ENCODE assay signal across 8 cellular contexts in the genomic region with DNA sequence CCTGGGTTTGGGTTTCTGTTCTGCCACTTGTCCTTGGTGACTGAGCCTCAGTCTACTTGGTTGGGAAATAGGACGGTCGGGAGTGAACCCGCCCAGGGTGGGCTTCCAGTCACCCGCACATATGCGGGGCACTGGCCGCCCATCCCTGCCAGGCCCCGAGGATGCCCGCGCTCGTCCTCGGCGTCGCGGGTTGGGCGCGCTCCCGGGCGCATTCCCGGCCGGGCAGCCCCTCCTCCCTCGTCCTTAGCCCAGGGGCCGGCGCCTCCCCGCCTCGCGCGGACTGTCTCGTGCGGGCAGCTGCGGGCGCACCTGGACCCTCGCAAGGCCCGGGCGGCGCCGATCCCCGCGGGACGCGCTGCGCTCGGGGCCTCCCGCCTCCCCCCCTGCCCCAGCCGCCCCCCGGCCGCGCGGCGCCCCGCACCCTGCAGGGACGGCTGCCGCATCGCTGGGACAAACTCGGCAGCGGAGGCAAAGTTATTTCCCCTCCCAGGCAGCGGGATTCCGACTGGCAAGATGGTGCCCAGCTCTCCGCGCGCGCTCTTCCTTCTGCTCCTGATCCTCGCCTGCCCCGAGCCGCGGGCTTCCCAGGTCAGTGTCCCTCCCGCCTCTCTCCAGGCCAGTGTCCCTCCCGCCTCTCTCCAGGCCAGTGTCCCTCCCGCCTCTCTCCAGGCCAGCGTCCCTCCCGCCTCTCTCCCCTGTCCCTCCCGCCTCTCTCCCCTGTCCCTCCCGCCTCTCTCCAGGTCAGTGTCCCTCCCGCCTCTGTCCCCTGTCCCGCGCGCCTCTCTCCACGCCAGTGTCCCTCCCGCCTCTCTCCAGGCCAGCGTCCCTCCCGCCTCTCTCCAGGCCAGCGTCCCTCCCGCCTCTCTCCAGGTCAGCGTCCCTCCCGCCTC. TPM values are rescaled to one million over a fixed set of nuclear protein-coding genes. Genes with fewer than 3 reads are reported as not detected.
DNase-seq lines count a peak whose midpoint lies in the region; ATAC-seq, FAIRE-seq and TF ChIP-seq lines count a peak whose summit lies in the region.

A gene with protein sequence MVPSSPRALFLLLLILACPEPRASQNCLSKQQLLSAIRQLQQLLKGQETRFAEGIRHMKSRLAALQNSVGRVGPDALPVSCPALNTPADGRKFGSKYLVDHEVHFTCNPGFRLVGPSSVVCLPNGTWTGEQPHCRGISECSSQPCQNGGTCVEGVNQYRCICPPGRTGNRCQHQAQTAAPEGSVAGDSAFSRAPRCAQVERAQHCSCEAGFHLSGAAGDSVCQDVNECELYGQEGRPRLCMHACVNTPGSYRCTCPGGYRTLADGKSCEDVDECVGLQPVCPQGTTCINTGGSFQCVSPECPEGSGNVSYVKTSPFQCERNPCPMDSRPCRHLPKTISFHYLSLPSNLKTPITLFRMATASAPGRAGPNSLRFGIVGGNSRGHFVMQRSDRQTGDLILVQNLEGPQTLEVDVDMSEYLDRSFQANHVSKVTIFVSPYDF (plus strand): TSS at position 243 of the 890 bp plus-strand sequence. CDS start 271 bp downstream, at position 514.

- no peaks in the 10 kb centered on the region for H3K79me2 ChIP-seq in K562 (ENCODE audit: control insufficient read depth, insufficient read depth, low read length)

- peaks cover 4% of the 10 kb centered on the region for H3K4me1 ChIP-seq in CD8-positive, alpha-beta T cell (ENCODE audit: insufficient read depth, low read length)
- H3K4me1 ChIP-seq in K562 (replicated peaks in 1 of 2; ENCODE audit: control insufficient read depth in 2 of 2, insufficient read depth in 2 of 2, low read length in 2 of 2) (peaks cover 0 to 10% of the 10 kb centered on the region in 2 experiments; a peak in 3 of 5 replicates), left lung (peaks cover 0 to 11% of the 10 kb centered on the region in 2 donors), thoracic aorta (ENCODE audit: control insufficient read depth in 1 of 2, low read depth in 2 of 2) (peaks cover 0 to 8% of the 10 kb centered on the region in 2 donors)

- H3K36me3 ChIP-seq in CD8-positive, alpha-beta T cell (ENCODE audit: insufficient read depth, low read length) = no peaks in the 10 kb centered on the region
- H3K36me3 ChIP-seq in K562 (ENCODE audit: control insufficient read depth, insufficient read depth, low read length) (no peaks in the 10 kb centered on the region), left lung (no peaks in the 10 kb centered on the region), thoracic aorta (no peaks in the 10 kb centered on the region)

- H3K27ac ChIP-seq in CD8-positive, alpha-beta T cell (ENCODE audit: low read depth, low read length) = no peak within 1 kb of the TSS
- H3K27ac ChIP-seq in K562 (ENCODE audit: extremely low read depth, low read depth, low read length) (no peak within 1 kb of the TSS), left lung (no peak within 1 kb of the TSS), thoracic aorta (peak within 1 kb of the TSS in 1 of 2 donors; percentile 41)

- H3K4me3 Mint-ChIP-seq in CD8-positive, alpha-beta T cell = peak within 1 kb of the TSS; percentile 75

- POLR2A ChIA-PET in CD8-positive, alpha-beta T cell (lab: Charles Lee) = no interaction called here
- POLR2A ChIA-PET in K562 (lab: Yijun Ruan, JAX) = interaction anchor here (1.0 kb wide), 1 partner anchor 117 kb away, joined by 3 read pairs; the partner anchor contains the start of gene ZC3H8

- no peak for TF ChIP-seq EP300 in K562 (IDR thresholded peaks at IDR 0.05; ENCODE audit: low read length)

- DNase-seq in CD8-positive, alpha-beta T cell = peak in 1 of 7 experiments; percentile 47
- peak; percentile 56 for DNase-seq in HuH-7 (ENCODE audit: low spot score)
- no peak for DNase-seq in K562 (ENCODE audit: extremely low read depth in 1 of 4, low spot score in 3 of 4)
- peak in 1 of 2 donors; percentile 77 for DNase-seq in left lung
- DNase-seq in thoracic aorta (ENCODE audit: low spot score) = no peak
- DNase-seq in activated gamma-delta T cell (lab: John Stamatoyannopoulos, UW) = no peak
- DNase-seq in AML-193 (lab: John Stamatoyannopoulos, UW) = no peak
- DNase-seq in DMS114 treated with DMSO at 0.1 percent for 48 hours (lab: John Stamatoyannopoulos, UW; ENCODE audit: unreplicated experiment) = no peak

- peaks cover 24% of the 10 kb centered on the region for H3K27me3 Mint-ChIP-seq in CD8-positive, alpha-beta T cell (ENCODE audit: low read depth)

- CTCF ChIA-PET in CD8-positive, alpha-beta T cell (lab: Charles Lee) = interaction anchor here (2.1 kb wide), 1 partner anchor 17 kb away, joined by 7 read pairs; no protein-coding TSS in a partner anchor
- CTCF ChIA-PET in K562 (lab: Yijun Ruan, JAX; ENCODE audit: low intra/inter-chr PET ratio) = no interaction called here

- H3K27ac Mint-ChIP-seq in CD8-positive, alpha-beta T cell = no peak within 1 kb of the TSS

- no peak for TF ChIP-seq CTCF in CD8-positive, alpha-beta T cell (IDR thresholded peaks at IDR 0.05)
- TF ChIP-seq CTCF in K562 (IDR thresholded peaks at IDR 0.05 in 2 of 3, conservative IDR thresholded peaks at IDR 0.05 in 1 of 3; ENCODE audit: insufficient read depth in 2 of 3, low read depth in 1 of 3, low read length in 3 of 3) (no peak), left lung (IDR thresholded peaks at IDR 0.05) (no peak), thoracic aorta (IDR thresholded peaks at IDR 0.05) (no peak)

- H3K36me3 Mint-ChIP-seq in CD8-positive, alpha-beta T cell = no peaks in the 10 kb centered on the region

- ATAC-seq in CD8-positive, alpha-beta T cell = peak; percentile 44
- ATAC-seq in K562 = no peak
- ATAC-seq in left lung = peak; percentile 66
- no peak for ATAC-seq in thoracic aorta (ENCODE audit: insufficient number of reproducible peaks, low FRiP score, low read depth)

- no peaks in the 10 kb centered on the region for H3K9me3 ChIP-seq in CD8-positive, alpha-beta T cell (ENCODE audit: low read length)
- H3K9me3 ChIP-seq in K562 (replicated peaks; ENCODE audit: control insufficient read depth, insufficient read depth, low read depth, low read length) = no peaks in the 10 kb centered on the region
- H3K9me3 ChIP-seq in left lung = no peaks in the 10 kb centered on the region
- H3K9me3 ChIP-seq in thoracic aorta = no peaks in the 10 kb centered on the region

- no peaks in the 10 kb centered on the region for H4K20me1 ChIP-seq in K562 (replicated peaks; ENCODE audit: control insufficient read depth, insufficient read depth, low read length)

- no peak for FAIRE-seq in K562 (lab: Jason Lieb, UNC)

- no TSS peak for BruUV-seq in K562 (replicated peaks; lab: Mats Ljungman, UMichigan)

- H3K9me3 Mint-ChIP-seq in CD8-positive, alpha-beta T cell = peaks cover under 1% of the 10 kb centered on the region

- intact Hi-C loops in CD8-positive, alpha-beta T cell (cut with DNase I, micrococcal nuclease) = loop anchor here in 1 of 2 experiments (5.0 kb wide), 1 partner anchor 69 kb away; no protein-coding TSS in a partner anchor
- intact Hi-C loops in K562 (cut with micrococcal nuclease) = no loop called here
- intact Hi-C loops in left lung (cut with DNase I) = no loop called here

- H3K9me1 ChIP-seq in K562 (ENCODE audit: control insufficient read depth, insufficient read depth, low read length) = no peaks in the 10 kb centered on the region

- no peak within 1 kb of the TSS for H2AFZ ChIP-seq in K562 (ENCODE audit: low read depth, low read length)

- in situ Hi-C loops in K562 (cut with MboI) = no loop called here

- H3K9ac ChIP-seq in K562 (ENCODE audit: insufficient read depth in 1 of 2, low read depth in 2 of 2, low read length in 2 of 2) = no peak within 1 kb of the TSS

- no peak within 1 kb of the TSS; the same call in 1 of the 2 replicates for H3K4me2 ChIP-seq in K562 (ENCODE audit: insufficient read depth, low read length)

- peaks cover 4% of the 10 kb centered on the region for H3K27me3 ChIP-seq in CD8-positive, alpha-beta T cell (ENCODE audit: insufficient read depth, low read length)
- H3K27me3 ChIP-seq in K562 (ENCODE audit: control insufficient read depth in 2 of 2, insufficient read depth in 2 of 2, low read length in 2 of 2) = peaks cover 28 to 48% of the 10 kb centered on the region in 2 experiments; a peak in 4 of 5 replicates
- peaks cover 5 to 34% of the 10 kb centered on the region in 2 donors for H3K27me3 ChIP-seq in left lung
- H3K27me3 ChIP-seq in thoracic aorta (replicated peaks; ENCODE audit: insufficient read depth) = no peaks in the 10 kb centered on the region

- H3K4me3 ChIP-seq in CD8-positive, alpha-beta T cell (ENCODE audit: low read depth, low read length) = peak within 1 kb of the TSS; percentile 60
- H3K4me3 ChIP-seq in K562 (no peak within 1 kb of the TSS), left lung (peak within 1 kb of the TSS; percentile 34 to 47), thoracic aorta (peak within 1 kb of the TSS; percentile 82)

- TF ChIP-seq POLR2A in K562 (conservative IDR thresholded peaks at IDR 0.05) = no peak

- 45% methylated on average over 22 of the region's 84 CpGs for WGBS in K562 (ENCODE audit: insufficient coverage, low coverage, missing lambda C conversion rate)

- TF ChIP-seq RAD21 in K562 (CRISPR knock-in tag; conservative IDR thresholded peaks at IDR 0.05 in 1 of 2, IDR thresholded peaks at IDR 0.05 in 1 of 2) = no peak

- peaks cover 12% of the 10 kb centered on the region for H3K4me1 Mint-ChIP-seq in CD8-positive, alpha-beta T cell (ENCODE audit: low read depth)

RNA-seq across cellular contexts. Expression of the gene that starts here (rescaled TPM):
- 1 to 10 TPM; 2.1 to 2.5 TPM for total RNA-seq in CD8-positive, alpha-beta T cell
- not detected in 2 replicates for total RNA-seq in K562 (2011; cell fraction: chromatin; rRNA removed; ENCODE audit: low replicate concordance)
- not detected in 2 replicates for total RNA-seq in K562 (2011; cell fraction: nucleolus; rRNA removed)
- total RNA-seq in K562 (2011; cell fraction: nucleoplasm; rRNA removed) = not detected in 2 replicates
- not detected in 2 replicates for total RNA-seq in K562 (2014; rRNA removed)
- not detected in 2 replicates for total RNA-seq in K562 (2014; rRNA removed; fragmentation: Illumina TruSeq; extraction: Trizol)
- total RNA-seq in K562 (2015; rRNA removed; fragmentation: Illumina TruSeq; extraction: Trizol) = not detected in 2 replicates
- total RNA-seq in K562 (2021) = 0.13 TPM in 1 of 2 replicates, not detected in the other
- polyA plus RNA-seq in K562 (2011; rRNA removed) = not detected in 2 replicates
- polyA plus RNA-seq in K562 (2011; cell fraction: cytosol; rRNA removed) = not detected in 2 replicates
- polyA plus RNA-seq in K562 (2011; cell fraction: nucleus; rRNA removed) = not detected in 2 replicates
- polyA plus RNA-seq in K562 (2012) = not detected in 2 replicates
- polyA plus RNA-seq in K562 (2014; fragmentation: Illumina TruSeq; extraction: Trizol) = not detected in 2 replicates
- polyA plus RNA-seq in K562 (2014; fragmentation: Nextera tagmentation; extraction: Ambion mirVana) = not detected
- not detected in 2 replicates for polyA plus RNA-seq in K562 (2014; rRNA removed)
- polyA minus RNA-seq in K562 (2011; rRNA and poly(A)+ RNA removed) = not detected in 2 replicates
- not detected in 2 replicates for polyA minus RNA-seq in K562 (2011; cell fraction: cytosol; rRNA and poly(A)+ RNA removed)
- not detected in 2 replicates for polyA minus RNA-seq in K562 (2011; cell fraction: nucleus; rRNA and poly(A)+ RNA removed)
- 1 to 10 TPM; 2.6 to 3.1 TPM for total RNA-seq in left lung
- 10 to 100 TPM in 1 of 2 donors, 1 to 10 TPM in 1; 5.1 to 15.6 TPM for total RNA-seq in thoracic aorta

Comparison
In these comparisons a context has a peak if more than half of its experiments do, and no peak if none do; other contexts are left out.
1. ATAC-seq: peak in CD8-positive, alpha-beta T cell (single experiment) and left lung (single experiment); none in K562 (single experiment) and thoracic aorta (single experiment).